8 cellular contexts compared by ENCODE assay signal in genomic region chr1:155934097-155934932, GRCh38. TPM values are rescaled to one million over a fixed set of nuclear protein-coding genes. Genes with fewer than 3 reads are reported as not detected.
DNase-seq lines count a peak whose midpoint lies in the region; TF ChIP-seq lines count a peak whose summit lies in the region.

TSS of gene KHDC4 (minus strand) at chr1:155934413. CDS start at chr1:155934373, 40 bp downstream.

- in situ Hi-C loops in SK-MEL-5 (cut with HindIII; ENCODE audit: low pct_unique_long_range_greater_than_20kb, low sequenced_read_pairs): no loop called here

- DNase-seq in GM04504 (ENCODE audit: low read depth) (peak; percentile 98), HEK293T (ENCODE audit: extremely low spot score) (peak; percentile 98), MV-4-11 (lab: John Stamatoyannopoulos, UW) (peak; percentile 99), SK-MEL-5 (ENCODE audit: low read depth, low spot score) (peak; percentile 99), germinal center (ENCODE audit: low spot score) (peak; percentile 95), nucleus accumbens (lab: John Stamatoyannopoulos, UW) (peak; percentile 73 to 98 (median 95))
- DNase-seq in activated naive CD4-positive, alpha-beta T cell treated with Interleukin-2 at 50 U/mL for 16 hours: peak; percentile 94

- POLR2A ChIA-PET in HEK293T (lab: Yijun Ruan, JAX): interaction anchor here (0.7 to 5.9 kb wide), 31 partner anchors 9 to 516 kb away, joined by 3 to 79 read pairs (median 6); partner anchors contain the start of genes ARHGEF2, GON4L and SYT11

- H3K27ac ChIP-seq in temporal lobe (ENCODE audit: low read depth, low read length): peak within 1 kb of the TSS; percentile 93

- CTCF ChIA-PET in HEK293T (lab: Yijun Ruan, JAX): interaction anchor here (1.0 to 2.1 kb wide), 6 partner anchors 10 to 132 kb away, joined by 3 to 13 read pairs (median 4); no protein-coding TSS in a partner anchor

TF ChIP-seq in HEK293T, 16 proteins besides CTCF, POLR2A, EP300 and RAD21:
- TF ChIP-seq NFRKB (IDR thresholded peaks at IDR 0.05) (peak; percentile 97), BHLHE40 (IDR thresholded peaks at IDR 0.05; ENCODE audit: borderline replicate concordance) (no peak), HDGF (IDR thresholded peaks at IDR 0.05; ENCODE audit: borderline replicate concordance) (no peak), ELF4 (IDR thresholded peaks at IDR 0.05) (peak; percentile 99), ARNT (IDR thresholded peaks at IDR 0.05) (no peak), L3MBTL2 (conservative IDR thresholded peaks at IDR 0.05) (0 out of 2 replicates have a peak, but pooled peaks have one; percentile 3), FOXA1 (IDR thresholded peaks at IDR 0.05) (no peak), ZNF384 (IDR thresholded peaks at IDR 0.05) (no peak), CTBP1 (IDR thresholded peaks at IDR 0.05; ENCODE audit: borderline replicate concordance) (no peak)
- TF ChIP-seq, protein P1, sequence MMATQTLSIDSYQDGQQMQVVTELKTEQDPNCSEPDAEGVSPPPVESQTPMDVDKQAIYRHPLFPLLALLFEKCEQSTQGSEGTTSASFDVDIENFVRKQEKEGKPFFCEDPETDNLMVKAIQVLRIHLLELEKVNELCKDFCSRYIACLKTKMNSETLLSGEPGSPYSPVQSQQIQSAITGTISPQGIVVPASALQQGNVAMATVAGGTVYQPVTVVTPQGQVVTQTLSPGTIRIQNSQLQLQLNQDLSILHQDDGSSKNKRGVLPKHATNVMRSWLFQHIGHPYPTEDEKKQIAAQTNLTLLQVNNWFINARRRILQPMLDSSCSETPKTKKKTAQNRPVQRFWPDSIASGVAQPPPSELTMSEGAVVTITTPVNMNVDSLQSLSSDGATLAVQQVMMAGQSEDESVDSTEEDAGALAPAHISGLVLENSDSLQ (IDR thresholded peaks at IDR 0.05): peak; percentile 99
TF ChIP-seq in HEK293T: peak in this region for 4.

RNA-seq across cellular contexts. Expression of gene KHDC4, which starts in this region (rescaled TPM):
- 28.1 and 32.1 TPM in 2 replicates for total RNA-seq in SK-MEL-5 (2014; rRNA removed; shearing (Covaris generic))
- polyA plus RNA-seq in SK-MEL-5 (2015; cell fraction: cytosol; rRNA removed): 19.3 and 31.1 TPM in 2 replicates
- polyA plus RNA-seq in SK-MEL-5 (2015; cell fraction: nucleus; rRNA removed): 269 and 309 TPM in 2 replicates
- total RNA-seq in temporal lobe: 24.8 TPM

Comparison
In these comparisons a context has a peak if more than half of its experiments do, and no peak if none do; other contexts are left out.
1. Peak in every context shown above with its lines: DNase-seq and H3K27ac ChIP-seq.